Comparison of ENCODE assay signal across 26 cellular contexts in the genomic region with DNA sequence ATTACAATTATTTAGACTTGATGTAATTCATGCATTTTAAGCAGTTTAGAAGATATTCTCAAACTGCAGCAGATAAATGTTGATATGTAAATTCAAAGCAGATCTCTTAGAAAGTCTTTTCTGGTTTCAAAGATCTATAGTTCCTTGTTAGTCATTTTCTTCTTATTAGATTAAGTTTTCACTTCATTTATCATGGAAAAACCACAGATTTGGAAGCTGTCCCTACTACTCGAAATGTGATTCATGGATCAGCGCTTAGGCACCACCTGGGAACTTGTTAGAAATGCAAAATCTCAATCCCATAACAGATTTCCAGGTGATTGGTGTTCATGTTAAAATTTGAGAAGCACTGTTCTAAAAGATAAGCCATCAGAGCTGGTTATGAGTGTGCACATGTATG.
"Had no signal": no experiment of that assay in that cellular context is flagged by ENCODE, and none has a peak within 500 bp of the region (broad histone marks: within the 10 kb centered on the region; RNA-seq: fewer than 3 reads in every experiment).

No MANE protein-coding gene starts in this region.

- H3K36me3 Mint-ChIP-seq: naive B cell; stimulated activated memory B cell treated with anti-CD40 and anti-IgM and Interleukin-4, amounts not matched to agents 10 μg/mL and 1 μg/mL and 100 μg/mL, for 72 hours had no signal

- ATAC-seq: esophagus mucosa; foreskin keratinocyte; left colon; left ventricle myocardium superior; psoas muscle; sciatic nerve; stimulated activated memory B cell treated with anti-CD40 and anti-IgM and Interleukin-4, amounts not matched to agents 10 μg/mL and 1 μg/mL and 100 μg/mL, for 72 hours; stimulated activated naive CD8-positive, alpha-beta T cell treated with anti-CD3 and anti-CD28 coated beads, Interleukin-15, amount 100 ng/mL, for 72 hours; upper lobe of right lung had no signal

- H3K4me3 ChIP-seq: dorsolateral prefrontal cortex, hepatocyte, lung, psoas muscle, spleen, testis, tibial nerve, upper lobe of right lung had no signal

- H3K4me3 Mint-ChIP-seq: naive B cell; nephron; stimulated activated memory B cell treated with anti-CD40 and anti-IgM and Interleukin-4, amounts not matched to agents 10 μg/mL and 1 μg/mL and 100 μg/mL, for 72 hours; stimulated activated naive CD8-positive, alpha-beta T cell treated with anti-CD3 and anti-CD28 coated beads, Interleukin-15, amount 100 ng/mL, for 72 hours had no signal

- FAIRE-seq: endometrium had no signal

- H3K27ac Mint-ChIP-seq: naive B cell; nephron; stimulated activated memory B cell treated with anti-CD40 and anti-IgM and Interleukin-4, amounts not matched to agents 10 μg/mL and 1 μg/mL and 100 μg/mL, for 72 hours; stimulated activated naive CD8-positive, alpha-beta T cell treated with anti-CD3 and anti-CD28 coated beads, Interleukin-15, amount 100 ng/mL, for 72 hours had no signal

- DNase-seq: cortex of kidney; dorsolateral prefrontal cortex; effector memory CD4-positive, alpha-beta T cell; foreskin keratinocyte; head of caudate nucleus; left colon; left ventricle myocardium superior; mesenchymal stem cell; midbrain; naive B cell; psoas muscle; spleen; stimulated activated CD4-positive, alpha-beta T cell treated with anti-CD3 and anti-CD28 coated beads, Interleukin-15, amount 100 ng/mL, for 24 hours; stimulated activated CD4-positive, alpha-beta T cell treated with anti-CD3 and anti-CD28 coated beads, Interleukin-1b, Interleukin-23, amount 100 ng/mL, for 48 hours; stimulated activated CD4-positive, alpha-beta T cell treated with anti-CD3 and anti-CD28 coated beads, Interleukin-4, amount 100 ng/mL, for 24 hours; stimulated activated naive CD8-positive, alpha-beta T cell treated with anti-CD3 and anti-CD28 coated beads, Interleukin-15, amount 100 ng/mL, for 72 hours; testis; upper lobe of right lung had no signal

- H3K27me3 Mint-ChIP-seq: naive B cell; stimulated activated memory B cell treated with anti-CD40 and anti-IgM and Interleukin-4, amounts not matched to agents 10 μg/mL and 1 μg/mL and 100 μg/mL, for 72 hours; stimulated activated naive CD8-positive, alpha-beta T cell treated with anti-CD3 and anti-CD28 coated beads, Interleukin-15, amount 100 ng/mL, for 72 hours had no signal

- H3K4me1 Mint-ChIP-seq: naive B cell; nephron; stimulated activated memory B cell treated with anti-CD40 and anti-IgM and Interleukin-4, amounts not matched to agents 10 μg/mL and 1 μg/mL and 100 μg/mL, for 72 hours; stimulated activated naive CD8-positive, alpha-beta T cell treated with anti-CD3 and anti-CD28 coated beads, Interleukin-15, amount 100 ng/mL, for 72 hours had no signal
